Comparison of ENCODE assay signal across 1 cellular context in genomic region chr6:39008737-39009136, GRCh38.
TF ChIP-seq lines count a peak whose summit lies in the region.

No MANE protein-coding gene starts in this region.

TF ChIP-seq in HEK293, 187 proteins besides CTCF, POLR2A, EP300 and RAD21 (continued from another document):
- no peak for TF ChIP-seq ZNF580 (tag by site-specific recombination; IDR thresholded peaks at IDR 0.05)
- no peak for TF ChIP-seq ZNF776 (tag by site-specific recombination; IDR thresholded peaks at IDR 0.05; ENCODE audit: borderline replicate concordance)
- TF ChIP-seq SCRT1 (tag by site-specific recombination; IDR thresholded peaks at IDR 0.05; ENCODE audit: borderline replicate concordance): no peak
- no peak for TF ChIP-seq ZNF423 (tag by site-specific recombination; IDR thresholded peaks at IDR 0.05)
- no peak for TF ChIP-seq SCRT2 (tag by site-specific recombination; IDR thresholded peaks at IDR 0.05)
- no peak for TF ChIP-seq ZBTB20 (tag by site-specific recombination; IDR thresholded peaks at IDR 0.05)
- no peak for TF ChIP-seq MEIS1 (CRISPR knock-in tag; IDR thresholded peaks at IDR 0.05; ENCODE audit: borderline replicate concordance)
- no peak for TF ChIP-seq ZNF169 (tag by site-specific recombination; IDR thresholded peaks at IDR 0.05)
- no peak for TF ChIP-seq ZNF433 (tag by site-specific recombination; IDR thresholded peaks at IDR 0.05; ENCODE audit: low read depth)
- TF ChIP-seq ZNF148 (tag by site-specific recombination; IDR thresholded peaks at IDR 0.05; ENCODE audit: borderline replicate concordance): no peak
- 0 out of 2 replicates have a peak, but pooled peaks have one; percentile 14 for TF ChIP-seq WT1 (tag by site-specific recombination; IDR thresholded peaks at IDR 0.05)
- no peak for TF ChIP-seq ZNF513 (tag by site-specific recombination; IDR thresholded peaks at IDR 0.05)
- no peak for TF ChIP-seq ZNF24 (tag by site-specific recombination; IDR thresholded peaks at IDR 0.05)
- no peak for TF ChIP-seq ZSCAN16 (tag by site-specific recombination; IDR thresholded peaks at IDR 0.05)
- TF ChIP-seq ZFHX2 (tag by site-specific recombination; conservative IDR thresholded peaks at IDR 0.05): peak; percentile 68
- TF ChIP-seq ZNF341 (tag by site-specific recombination; IDR thresholded peaks at IDR 0.05; ENCODE audit: low read depth): no peak
- no peak for TF ChIP-seq TSHZ1 (tag by site-specific recombination; IDR thresholded peaks at IDR 0.05; ENCODE audit: borderline replicate concordance)
